Comparison of ENCODE assay signal across 18 cellular contexts in genomic region chr19:3591876-3592613, GRCh38. TPM values are rescaled to one million over a fixed set of nuclear protein-coding genes. Genes with fewer than 3 reads are reported as not detected.
A peak's percentile ranks its signal among the peaks of the same experiment; 100 is the strongest.
DNase-seq lines count a peak whose midpoint lies in the region; ATAC-seq, FAIRE-seq and TF ChIP-seq lines count a peak whose summit lies in the region.
"Had no signal": no experiment of that assay in that cellular context is flagged by ENCODE, and none has a peak within 500 bp of the region (broad histone marks: within the 10 kb centered on the region; RNA-seq: fewer than 3 reads in every experiment).

No MANE protein-coding gene starts in this region.

- DNase-seq in astrocyte (ENCODE audit: low read depth) (no peak), left cardiac atrium (no peak), posterior vena cava (ENCODE audit: low spot score) (peak; percentile 55), progenitor cell of endocrine pancreas (ENCODE audit: low spot score, unreplicated experiment) (no peak), natural killer cell (no peak), endothelial cell (ENCODE audit: low spot score) (no peak)
- DNase-seq: DMS 273 treated with DMSO at 0.1 percent for 48 hours, Kasumi-1, MM.1S, NCI-H1092 treated with DMSO at 0.1 percent for 48 hours, NCI-H1694, NCI-H2227 treated with DMSO at 0.1 percent for 48 hours, NCI-H524 had no signal

- H3K27me3 ChIP-seq in astrocyte (ENCODE audit: insufficient read depth, low read length), result no peaks in the 10 kb centered on the region

- H3K27ac ChIP-seq in HEK293 (ENCODE audit: extremely low read depth, low read depth, low read length) (no peak overlapping the region), astrocyte (ENCODE audit: low read depth, low read length) (no peak overlapping the region)
- H3K27ac ChIP-seq: A549, C4-2B had no signal

- H3K36me3 Mint-ChIP-seq in astrocyte (ENCODE audit: low read depth, unreplicated experiment), result peaks cover 3% of the 10 kb centered on the region
- H3K36me3 Mint-ChIP-seq in progenitor cell of endocrine pancreas (ENCODE audit: insufficient read depth), result no peaks in the 10 kb centered on the region
- H3K36me3 Mint-ChIP-seq in natural killer cell, result no peaks in the 10 kb centered on the region
- H3K36me3 Mint-ChIP-seq in endothelial cell (ENCODE audit: low read depth, unreplicated experiment), result peaks cover 9% of the 10 kb centered on the region

- no peak for FAIRE-seq in astrocyte (lab: Jason Lieb, UNC)
- FAIRE-seq: A549 had no signal

- H3K4me1 ChIP-seq in HEK293 (ENCODE audit: control insufficient read depth, insufficient read depth, low read length), result no peaks in the 10 kb centered on the region
- H3K4me1 ChIP-seq in astrocyte (ENCODE audit: insufficient read depth, low read length), result no peaks in the 10 kb centered on the region
- H3K4me1 ChIP-seq: A549 had no signal

- H3K4me1 Mint-ChIP-seq in astrocyte (ENCODE audit: low read depth, unreplicated experiment) (no peaks in the 10 kb centered on the region), progenitor cell of endocrine pancreas (ENCODE audit: low read depth) (no peaks in the 10 kb centered on the region), natural killer cell (no peaks in the 10 kb centered on the region), endothelial cell (ENCODE audit: unreplicated experiment) (no peaks in the 10 kb centered on the region)
- H3K4me1 Mint-ChIP-seq: GM23338 had no signal

- H3K27ac Mint-ChIP-seq in astrocyte (ENCODE audit: unreplicated experiment), result no peak overlapping the region
- no peak overlapping the region for H3K27ac Mint-ChIP-seq in progenitor cell of endocrine pancreas
- no peak overlapping the region for H3K27ac Mint-ChIP-seq in natural killer cell
- H3K27ac Mint-ChIP-seq in endothelial cell (ENCODE audit: unreplicated experiment), result no peak overlapping the region
- H3K27ac Mint-ChIP-seq: GM23338 had no signal

- CTCF ChIA-PET in HEK293 (lab: Yijun Ruan, JAX), result interaction anchor here (0.6 to 1.2 kb wide), 2 partner anchors 8 to 45 kb away, joined by 3 to 4 read pairs; no protein-coding TSS in a partner anchor

- H3K9me3 Mint-ChIP-seq in astrocyte (ENCODE audit: unreplicated experiment) (no peaks in the 10 kb centered on the region), progenitor cell of endocrine pancreas (ENCODE audit: low read depth) (no peaks in the 10 kb centered on the region), natural killer cell (no peaks in the 10 kb centered on the region), endothelial cell (ENCODE audit: unreplicated experiment) (no peaks in the 10 kb centered on the region)

- no peak overlapping the region for H3K4me3 ChIP-seq in HEK293 (ENCODE audit: low read depth, low read length)
- no peak overlapping the region for H3K4me3 ChIP-seq in astrocyte (ENCODE audit: insufficient read depth, low read depth, low read length)
- H3K4me3 ChIP-seq: A549, GM23338 had no signal

- no peak overlapping the region for H3K9ac ChIP-seq in astrocyte (ENCODE audit: low read length)

- no peaks in the 10 kb centered on the region for H3K79me2 ChIP-seq in astrocyte (ENCODE audit: insufficient read depth, low read length)

- TF ChIP-seq CTCF in HEK293 (tag by site-specific recombination; IDR thresholded peaks at IDR 0.05), result no peak
- TF ChIP-seq CTCF in astrocyte (IDR thresholded peaks at IDR 0.05; ENCODE audit: insufficient read depth, low read depth, low read length), result no peak
- no peak for TF ChIP-seq CTCF in progenitor cell of endocrine pancreas (IDR thresholded peaks at IDR 0.05; ENCODE audit: unreplicated experiment)
- no peak for TF ChIP-seq CTCF in natural killer cell (IDR thresholded peaks at IDR 0.05)
- TF ChIP-seq CTCF in endothelial cell (IDR thresholded peaks at IDR 0.05; ENCODE audit: unreplicated experiment), result no peak

- no peak overlapping the region for H3K4me2 ChIP-seq in astrocyte (ENCODE audit: low read length)
- H3K4me2 ChIP-seq: A549, GM23338 had no signal

- no peaks in the 10 kb centered on the region for H3K36me3 ChIP-seq in HEK293 (ENCODE audit: control insufficient read depth in 2 of 2, insufficient read depth in 1 of 2, low read length in 2 of 2)
- no peaks in the 10 kb centered on the region for H3K36me3 ChIP-seq in astrocyte (ENCODE audit: insufficient read depth, low read length)

- no peaks in the 10 kb centered on the region for H4K20me1 ChIP-seq in astrocyte (ENCODE audit: insufficient read depth, low read length)

- no peaks in the 10 kb centered on the region for H3K9me3 ChIP-seq in HEK293 (ENCODE audit: control insufficient read depth, insufficient read depth, low read depth, low read length)
- no peaks in the 10 kb centered on the region for H3K9me3 ChIP-seq in astrocyte (ENCODE audit: insufficient read depth, low read depth, low read length)

- H3K27me3 Mint-ChIP-seq in astrocyte (ENCODE audit: low read depth, unreplicated experiment) (peaks cover 36% of the 10 kb centered on the region), progenitor cell of endocrine pancreas (peaks cover 31% of the 10 kb centered on the region), natural killer cell (ENCODE audit: low read depth in 2 of 2) (no peaks in the 10 kb centered on the region), endothelial cell (ENCODE audit: unreplicated experiment) (peaks cover 4% of the 10 kb centered on the region)

- intact Hi-C loops in left cardiac atrium (cut with DNase I), result no loop called here
- intact Hi-C loops in posterior vena cava (cut with DNase I), result no loop called here
- intact Hi-C loops in natural killer cell (cut with micrococcal nuclease), result no loop called here

- POLR2A ChIA-PET in HEK293 (lab: Yijun Ruan, JAX), result interaction anchor here (0.9 to 1.4 kb wide), 2 partner anchors 10 to 18 kb away, joined by 3 to 4 read pairs; no protein-coding TSS in a partner anchor

- peak overlapping the region; percentile 50 for H3K4me3 Mint-ChIP-seq in astrocyte (ENCODE audit: unreplicated experiment)
- H3K4me3 Mint-ChIP-seq in progenitor cell of endocrine pancreas (ENCODE audit: low read depth), result no peak overlapping the region
- no peak overlapping the region for H3K4me3 Mint-ChIP-seq in natural killer cell
- no peak overlapping the region for H3K4me3 Mint-ChIP-seq in endothelial cell (ENCODE audit: unreplicated experiment)
- H3K4me3 Mint-ChIP-seq: GM23338 had no signal

- H2AFZ ChIP-seq in astrocyte (ENCODE audit: low read depth, low read length), result no peak overlapping the region
- H2AFZ ChIP-seq: GM23338 had no signal

- ATAC-seq in left cardiac atrium, result peak; percentile 43 to 57
- no peak for ATAC-seq in natural killer cell
- ATAC-seq: HCT116 had no signal

TF ChIP-seq in HEK293, 187 proteins besides CTCF, POLR2A, EP300 and RAD21:
- peak; percentile 84 for TF ChIP-seq ZBTB6 (tag by site-specific recombination; IDR thresholded peaks at IDR 0.05)
- no peak for TF ChIP-seq ZBTB8A (tag by site-specific recombination; IDR thresholded peaks at IDR 0.05)
- no peak for TF ChIP-seq KLF7 (tag by site-specific recombination; IDR thresholded peaks at IDR 0.05; ENCODE audit: borderline replicate concordance)
TF ChIP-seq in HEK293: peak in this region for 1.

RNA-seq across cellular contexts. Expression of gene GIPC3, which starts 6.8 kb away (rescaled TPM):
- total RNA-seq in astrocyte, result 0.09 and 0.10 TPM in 2 replicates
- 1 to 10 TPM; 1.5 to 1.6 TPM for total RNA-seq in left cardiac atrium
- 10 to 100 TPM; 13.9 to 14.6 TPM for total RNA-seq in posterior vena cava
- not detected in 2 replicates for total RNA-seq in progenitor cell of endocrine pancreas
- under 1 TPM; 0.28 to 0.66 (median 0.56) TPM for total RNA-seq in natural killer cell
- 11.0 TPM for total RNA-seq in endothelial cell (ENCODE audit: unreplicated experiment)

RNA-seq across cellular contexts. Expression of gene TBXA2R, which starts 14.6 kb away (rescaled TPM):
- total RNA-seq in astrocyte (0.31 and 0.39 TPM in 2 replicates), left cardiac atrium (1 to 10 TPM; 2.3 to 3.7 TPM), posterior vena cava (10 to 100 TPM; 46.9 to 49.6 TPM), progenitor cell of endocrine pancreas (not detected in 2 replicates), natural killer cell (1 to 10 TPM; 1.4 to 2.1 (median 2.1) TPM), endothelial cell (ENCODE audit: unreplicated experiment) (7.3 TPM)

RNA-seq across cellular contexts. Expression of gene HMG20B, which starts 19.3 kb away (rescaled TPM):
- total RNA-seq in astrocyte (55.9 and 63.8 TPM in 2 replicates), left cardiac atrium (10 to 100 TPM; 34.8 to 42.0 TPM), posterior vena cava (100 to 1,000 TPM in 1 of 2 donors, 10 to 100 TPM in 1; 96.8 to 111 TPM), progenitor cell of endocrine pancreas (72.8 and 79.7 TPM in 2 replicates), natural killer cell (10 to 100 TPM; 45.8 to 57.5 (median 52.1) TPM), endothelial cell (ENCODE audit: unreplicated experiment) (77.2 TPM)

RNA-seq across cellular contexts. Expression of gene CACTIN, which starts 34.5 kb away (rescaled TPM):
- total RNA-seq in astrocyte (22.0 and 26.7 TPM in 2 replicates), left cardiac atrium (10 to 100 TPM; 12.5 to 12.9 TPM), posterior vena cava (10 to 100 TPM; 13.0 to 17.0 TPM), progenitor cell of endocrine pancreas (33.4 and 43.9 TPM in 2 replicates), natural killer cell (10 to 100 TPM; 33.6 to 42.2 (median 40.8) TPM), endothelial cell (ENCODE audit: unreplicated experiment) (31.8 TPM)

RNA-seq across cellular contexts. Expression of gene MFSD12, which starts 34.7 kb away (rescaled TPM):
- total RNA-seq in astrocyte (181 and 201 TPM in 2 replicates), left cardiac atrium (10 to 100 TPM; 29.8 to 40.4 TPM), posterior vena cava (10 to 100 TPM; 49.6 to 52.7 TPM), progenitor cell of endocrine pancreas (71.5 and 75.1 TPM in 2 replicates), natural killer cell (10 to 100 TPM; 29.8 to 34.5 (median 33.6) TPM), endothelial cell (ENCODE audit: unreplicated experiment) (54.5 TPM)

Comparison
In these comparisons a context has a peak if more than half of its experiments do, and no peak if none do; other contexts are left out.
1. ATAC-seq: peak in left cardiac atrium (2 of 2); none in natural killer cell (0 of 3).